In the genomic region with DNA sequence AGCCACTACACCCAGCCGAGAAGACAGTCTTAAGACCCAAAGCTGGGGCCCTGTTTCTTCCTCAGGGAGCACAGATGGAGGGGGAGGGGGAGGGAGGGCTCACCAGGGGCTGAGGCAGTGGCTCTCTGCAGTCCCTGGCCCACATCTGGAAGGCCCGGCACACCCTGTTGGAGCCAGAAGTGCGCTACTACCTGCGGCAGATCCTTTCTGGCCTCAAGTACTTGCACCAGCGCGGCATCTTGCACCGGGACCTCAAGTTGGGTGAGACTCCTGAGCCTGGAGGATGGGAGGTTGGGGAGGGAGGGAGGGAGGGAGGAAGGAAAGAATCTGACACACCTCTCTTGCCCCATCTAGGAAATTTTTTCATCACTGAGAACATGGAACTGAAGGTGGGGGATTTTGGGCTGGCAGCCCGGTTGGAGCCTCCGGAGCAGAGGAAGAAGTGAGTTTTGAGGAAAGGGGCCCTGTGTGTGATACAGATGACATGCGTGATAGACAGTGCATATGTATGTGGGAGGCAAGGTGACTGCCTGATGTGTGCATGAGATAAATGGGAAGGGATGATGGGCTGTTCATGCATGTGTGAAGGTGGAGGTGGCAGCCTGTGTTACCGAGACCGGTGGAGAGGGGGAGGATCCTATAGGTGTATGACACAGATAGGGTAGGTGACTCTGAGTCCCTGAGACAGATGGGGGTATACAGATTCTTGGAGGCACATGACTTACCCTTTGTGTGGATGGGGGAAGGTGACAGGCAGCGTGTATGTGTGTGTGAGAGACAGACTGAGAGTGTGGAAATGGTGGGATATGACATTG, we compare ENCODE assay signal across 9 cellular contexts. TPM values are rescaled to one million over a fixed set of nuclear protein-coding genes. Genes with fewer than 3 reads are reported as not detected.
DNase-seq lines count a peak whose midpoint lies in the region; ATAC-seq, FAIRE-seq and TF ChIP-seq lines count a peak whose summit lies in the region.
"Had no signal": no experiment of that assay in that cellular context is flagged by ENCODE, and none has a peak within 500 bp of the region (broad histone marks: within the 10 kb centered on the region; RNA-seq: fewer than 3 reads in every experiment).

No MANE protein-coding gene starts in this region.

- POLR2A ChIA-PET in HEK293T (lab: Yijun Ruan, JAX), result interaction anchor here (1.2 to 2.3 kb wide), 4 partner anchors 12 to 27 kb away, joined by 4 to 29 read pairs (median 8); a partner anchor contains a TSS

- no peaks in the 10 kb centered on the region for H3K9me3 Mint-ChIP-seq in activated naive CD4-positive, alpha-beta T cell treated with anti-CD3 and anti-CD28 coated beads, Interleukin-2, amount 50 U/mL, for 72 hours
- no peaks in the 10 kb centered on the region for H3K9me3 Mint-ChIP-seq in stimulated activated naive B cell treated with anti-CD40 and anti-IgM and Interleukin-4, amounts not matched to agents 10 μg/mL and 1 μg/mL and 100 μg/mL, for 72 hours

- peaks cover 35 to 51% of the 10 kb centered on the region in 2 donors for H3K36me3 Mint-ChIP-seq in activated naive CD4-positive, alpha-beta T cell treated with anti-CD3 and anti-CD28 coated beads, Interleukin-2, amount 50 U/mL, for 72 hours
- H3K36me3 Mint-ChIP-seq in stimulated activated naive B cell treated with anti-CD40 and anti-IgM and Interleukin-4, amounts not matched to agents 10 μg/mL and 1 μg/mL and 100 μg/mL, for 72 hours, result peaks cover 36 to 51% of the 10 kb centered on the region in 2 donors

- intact Hi-C loops in kidney (cut with DNase I), result no loop called here

- FAIRE-seq in kidney (lab: Jason Lieb, UNC), result no peak

- H3K4me2 ChIP-seq in KMS-11, result peak overlapping the region; percentile 86; the same call in 1 of the 2 replicates

- CTCF ChIA-PET in HEK293T (lab: Yijun Ruan, JAX), result interaction anchor here (0.6 to 1.8 kb wide), 2 partner anchors 7 to 21 kb away, joined by 3 to 10 read pairs; a partner anchor contains a TSS

- peak overlapping the region; percentile 97 to 99 for H3K27ac Mint-ChIP-seq in activated naive CD4-positive, alpha-beta T cell treated with anti-CD3 and anti-CD28 coated beads, Interleukin-2, amount 50 U/mL, for 72 hours
- H3K27ac Mint-ChIP-seq in stimulated activated naive B cell treated with anti-CD40 and anti-IgM and Interleukin-4, amounts not matched to agents 10 μg/mL and 1 μg/mL and 100 μg/mL, for 72 hours, result peak overlapping the region; percentile 11

- no peak overlapping the region for H2AFZ ChIP-seq in KMS-11 (ENCODE audit: low read depth)

- no peaks in the 10 kb centered on the region for H4K20me1 ChIP-seq in KMS-11 (ENCODE audit: insufficient read depth)

- no peaks in the 10 kb centered on the region for H3K27me3 ChIP-seq in KMS-11 (ENCODE audit: insufficient read depth, low read depth)
- H3K27me3 ChIP-seq: SJSA1 had no signal

- peaks cover 40 to 64% of the 10 kb centered on the region in 2 donors for H3K4me1 Mint-ChIP-seq in stimulated activated naive B cell treated with anti-CD40 and anti-IgM and Interleukin-4, amounts not matched to agents 10 μg/mL and 1 μg/mL and 100 μg/mL, for 72 hours

- H3K9ac ChIP-seq in KMS-11 (no peak overlapping the region), kidney (ENCODE audit: low read length in 2 of 2) (peak overlapping the region; percentile 37 to 51)

- no peak for DNase-seq in activated naive CD4-positive, alpha-beta T cell treated with anti-CD3 and anti-CD28 coated beads, Interleukin-2, amount 50 U/mL, for 72 hours (ENCODE audit: low spot score in 2 of 2)
- DNase-seq in kidney (peak; percentile 81), HEK293T (ENCODE audit: extremely low spot score) (no peak), H4 (ENCODE audit: low spot score) (no peak)
- no peak for DNase-seq in stimulated activated naive B cell treated with anti-CD40 and anti-IgM and Interleukin-4, amounts not matched to agents 10 μg/mL and 1 μg/mL and 100 μg/mL, for 72 hours

- no peak for TF ChIP-seq CTCF in KMS-11 (conservative IDR thresholded peaks at IDR 0.05; ENCODE audit: low read depth, low read length)
- no peak for TF ChIP-seq CTCF in kidney (IDR thresholded peaks at IDR 0.05; ENCODE audit: borderline replicate concordance, extremely low read depth, insufficient read depth)

- H3K27me3 Mint-ChIP-seq in stimulated activated naive B cell treated with anti-CD40 and anti-IgM and Interleukin-4, amounts not matched to agents 10 μg/mL and 1 μg/mL and 100 μg/mL, for 72 hours, result no peaks in the 10 kb centered on the region

- no peaks in the 10 kb centered on the region for H3K9me3 ChIP-seq in kidney (ENCODE audit: control insufficient read depth in 1 of 2, low read length in 2 of 2)
- H3K9me3 ChIP-seq: SJSA1 had no signal

- H3K4me1 ChIP-seq in KMS-11 (ENCODE audit: low read depth, poor library complexity, severe bottlenecking) (peaks cover 28% of the 10 kb centered on the region), kidney (ENCODE audit: control insufficient read depth in 1 of 2, insufficient read depth in 1 of 2, low read depth in 1 of 2, low read length in 2 of 2) (peaks cover 2 to 18% of the 10 kb centered on the region in 2 donors)

- H3K27ac ChIP-seq in KMS-11 (no peak overlapping the region), kidney (ENCODE audit: low read depth in 2 of 2, low read length in 2 of 2) (peak overlapping the region; percentile 11 to 32)
- H3K27ac ChIP-seq: SJSA1 had no signal

- peak overlapping the region; percentile 87 to 97 for H3K4me3 Mint-ChIP-seq in stimulated activated naive B cell treated with anti-CD40 and anti-IgM and Interleukin-4, amounts not matched to agents 10 μg/mL and 1 μg/mL and 100 μg/mL, for 72 hours

- no peaks in the 10 kb centered on the region for H3K36me3 ChIP-seq in KMS-11 (ENCODE audit: insufficient read depth)
- peaks cover 4 to 5% of the 10 kb centered on the region in 2 donors for H3K36me3 ChIP-seq in kidney (ENCODE audit: control insufficient read depth in 1 of 2, insufficient read depth in 2 of 2, low read length in 2 of 2)

- ATAC-seq in activated naive CD4-positive, alpha-beta T cell treated with anti-CD3 and anti-CD28 coated beads, Interleukin-2, amount 50 U/mL, for 72 hours, result peak; percentile 2 to 4
- no peak for ATAC-seq in stimulated activated naive B cell treated with anti-CD40 and anti-IgM and Interleukin-4, amounts not matched to agents 10 μg/mL and 1 μg/mL and 100 μg/mL, for 72 hours (replicated peaks)
- ATAC-seq in HG03521 (IDR thresholded peaks at IDR 0.05; ENCODE audit: unreplicated experiment), result no peak
- no peak for ATAC-seq in GM21717 (IDR thresholded peaks at IDR 0.05; ENCODE audit: unreplicated experiment)

- peaks cover 12% of the 10 kb centered on the region for H3K79me2 ChIP-seq in KMS-11 (ENCODE audit: insufficient read depth, low read depth)

- H3K4me3 ChIP-seq in KMS-11 (IDR thresholded peaks at IDR 0.05; ENCODE audit: insufficient read depth, low read depth, low read length) (peak overlapping the region; percentile 2), kidney (ENCODE audit: low read length in 2 of 2) (peak overlapping the region; percentile 49 to 76)

TF ChIP-seq in HEK293T, 16 proteins besides CTCF, POLR2A, EP300 and RAD21:
- TF ChIP-seq TARDBP (IDR thresholded peaks at IDR 0.05), result no peak
- no peak for TF ChIP-seq FOXM1 (IDR thresholded peaks at IDR 0.05; ENCODE audit: borderline replicate concordance)
- no peak for TF ChIP-seq SUZ12 (IDR thresholded peaks at IDR 0.05)
- no peak for TF ChIP-seq ARNT (IDR thresholded peaks at IDR 0.05)
- no peak for TF ChIP-seq HDGF (IDR thresholded peaks at IDR 0.05; ENCODE audit: borderline replicate concordance)
- TF ChIP-seq L3MBTL2 (conservative IDR thresholded peaks at IDR 0.05), result no peak
- TF ChIP-seq, protein P1, sequence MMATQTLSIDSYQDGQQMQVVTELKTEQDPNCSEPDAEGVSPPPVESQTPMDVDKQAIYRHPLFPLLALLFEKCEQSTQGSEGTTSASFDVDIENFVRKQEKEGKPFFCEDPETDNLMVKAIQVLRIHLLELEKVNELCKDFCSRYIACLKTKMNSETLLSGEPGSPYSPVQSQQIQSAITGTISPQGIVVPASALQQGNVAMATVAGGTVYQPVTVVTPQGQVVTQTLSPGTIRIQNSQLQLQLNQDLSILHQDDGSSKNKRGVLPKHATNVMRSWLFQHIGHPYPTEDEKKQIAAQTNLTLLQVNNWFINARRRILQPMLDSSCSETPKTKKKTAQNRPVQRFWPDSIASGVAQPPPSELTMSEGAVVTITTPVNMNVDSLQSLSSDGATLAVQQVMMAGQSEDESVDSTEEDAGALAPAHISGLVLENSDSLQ (IDR thresholded peaks at IDR 0.05), result no peak
- no peak for TF ChIP-seq ZNF384 (IDR thresholded peaks at IDR 0.05)
- TF ChIP-seq NFRKB (IDR thresholded peaks at IDR 0.05), result no peak
- no peak for TF ChIP-seq ELF4 (IDR thresholded peaks at IDR 0.05)
- no peak for TF ChIP-seq CTBP1 (IDR thresholded peaks at IDR 0.05; ENCODE audit: borderline replicate concordance)
TF ChIP-seq in HEK293T: peak in this region for 0.

RNA-seq across cellular contexts. Expression of a gene that starts 1.5 kb away (rescaled TPM):
- total RNA-seq in activated naive CD4-positive, alpha-beta T cell treated with anti-CD3 and anti-CD28 coated beads, Interleukin-2, amount 50 U/mL, for 72 hours, result 10 to 100 TPM; 39.6 to 80.8 TPM
- 24.3 TPM for total RNA-seq in kidney
- 4.4 TPM for polyA plus RNA-seq in kidney (ENCODE audit: insufficient read depth, low read depth, low replicate concordance)
- 1.3 and 4.6 TPM in 2 replicates for total RNA-seq in H4 (2014; rRNA removed; shearing (Covaris generic))

RNA-seq across cellular contexts. Expression of a gene that starts 5.5 kb away (rescaled TPM):
- under 1 TPM; 0.32 to 0.80 TPM for total RNA-seq in activated naive CD4-positive, alpha-beta T cell treated with anti-CD3 and anti-CD28 coated beads, Interleukin-2, amount 50 U/mL, for 72 hours
- total RNA-seq in kidney, result 1.2 TPM
- not detected for polyA plus RNA-seq in kidney (ENCODE audit: insufficient read depth, low read depth, low replicate concordance)
- total RNA-seq in H4 (2014; rRNA removed; shearing (Covaris generic)), result 0.12 TPM in 1 of 2 replicates, not detected in the other
- total RNA-seq: SJSA1 had no signal

RNA-seq across cellular contexts. Expression of a gene that starts 6.6 kb away (rescaled TPM):
- 10 to 100 TPM in 1 of 2 donors, 1 to 10 TPM in 1; 9.7 to 16.7 TPM for total RNA-seq in activated naive CD4-positive, alpha-beta T cell treated with anti-CD3 and anti-CD28 coated beads, Interleukin-2, amount 50 U/mL, for 72 hours
- total RNA-seq in kidney, result 16.5 TPM
- polyA plus RNA-seq in kidney (ENCODE audit: insufficient read depth, low read depth, low replicate concordance), result 3.2 TPM
- total RNA-seq in H4 (2014; rRNA removed; shearing (Covaris generic)), result 2.5 and 2.6 TPM in 2 replicates

RNA-seq across cellular contexts. Expression of a gene that starts 13.7 kb away (rescaled TPM):
- total RNA-seq in activated naive CD4-positive, alpha-beta T cell treated with anti-CD3 and anti-CD28 coated beads, Interleukin-2, amount 50 U/mL, for 72 hours, result 1 to 10 TPM in 1 of 2 donors, under 1 TPM in 1; 0.80 to 1.8 TPM
- total RNA-seq in kidney, result 0.50 TPM
- 0.37 TPM for polyA plus RNA-seq in kidney (ENCODE audit: insufficient read depth, low read depth, low replicate concordance)
- total RNA-seq in H4 (2014; rRNA removed; shearing (Covaris generic)), result not detected in 2 replicates
- total RNA-seq: SJSA1 had no signal

RNA-seq across cellular contexts. Expression of a gene that starts 26.4 kb away (rescaled TPM):
- 1,000 to 10,000 TPM; 2,726 to 3,052 TPM for total RNA-seq in activated naive CD4-positive, alpha-beta T cell treated with anti-CD3 and anti-CD28 coated beads, Interleukin-2, amount 50 U/mL, for 72 hours
- 1,449 TPM for total RNA-seq in kidney
- 1,538 TPM for polyA plus RNA-seq in kidney (ENCODE audit: insufficient read depth, low read depth, low replicate concordance)
- 4,339 and 5,019 TPM in 2 replicates for total RNA-seq in H4 (2014; rRNA removed; shearing (Covaris generic))

Comparison
In these comparisons a context has a peak if more than half of its experiments do, and no peak if none do; other contexts are left out.
1. ATAC-seq: peak in activated naive CD4-positive, alpha-beta T cell treated with anti-CD3 and anti-CD28 coated beads, Interleukin-2, amount 50 U/mL, for 72 hours (2 of 2); none in stimulated activated naive B cell treated with anti-CD40 and anti-IgM and Interleukin-4, amounts not matched to agents 10 μg/mL and 1 μg/mL and 100 μg/mL, for 72 hours (0 of 2), HG03521 (single experiment) and GM21717 (single experiment).